ENCODE assay signal across 20 cellular contexts in genomic region chr14:93715279-93715927, GRCh38.
DNase-seq lines count a peak whose midpoint lies in the region; ATAC-seq and TF ChIP-seq lines count a peak whose summit lies in the region.
"Had no signal": no experiment of that assay in that cellular context is flagged by ENCODE, and none has a peak within 500 bp of the region (broad histone marks: within the 10 kb centered on the region; RNA-seq: fewer than 3 reads in every experiment).

No MANE protein-coding gene starts in this region.

- H3K36me3 Mint-ChIP-seq in type B pancreatic cell, result no peaks in the 10 kb centered on the region
- H3K36me3 Mint-ChIP-seq: IgD-negative memory B cell had no signal

- H3K14ac ChIP-seq in neuronal stem cell (ENCODE audit: low read length), result no peak overlapping the region

- no peak overlapping the region for H4K91ac ChIP-seq in neuronal stem cell (ENCODE audit: low read depth, low read length, poor library complexity)

- H3K36me3 ChIP-seq in right atrium auricular region, result no peaks in the 10 kb centered on the region
- H3K36me3 ChIP-seq in neuronal stem cell (replicated peaks in 1 of 2; ENCODE audit: control insufficient read depth in 2 of 2, insufficient read depth in 2 of 2, low read length in 2 of 2), result no peaks in the 10 kb centered on the region
- no peaks in the 10 kb centered on the region for H3K36me3 ChIP-seq in prostate gland
- H3K36me3 ChIP-seq: SJSA1 had no signal

- H3K4ac ChIP-seq in neuronal stem cell (ENCODE audit: low read length), result no peak overlapping the region

- ATAC-seq in right cardiac atrium, result no peak
- ATAC-seq: A549, HCT116 had no signal

- TF ChIP-seq CTCF in right atrium auricular region (IDR thresholded peaks at IDR 0.05) (no peak), type B pancreatic cell (conservative IDR thresholded peaks at IDR 0.05) (no peak), prostate gland (IDR thresholded peaks at IDR 0.05) (no peak)

- no peak overlapping the region for H3K23ac ChIP-seq in neuronal stem cell (ENCODE audit: low read depth, low read length, poor library complexity)

- DNase-seq in right atrium auricular region (ENCODE audit: low spot score) (peak; percentile 44), right cardiac atrium (no peak), ecto neural progenitor cell (ENCODE audit: low spot score) (peak; percentile 43), neuronal stem cell (ENCODE audit: low spot score) (no peak), type B pancreatic cell (ENCODE audit: extremely low spot score, unreplicated experiment) (no peak), iPS-NIHi7 (ENCODE audit: extremely low spot score) (no peak), prostate gland (ENCODE audit: low spot score) (no peak)
- DNase-seq in activated T-cell treated with anti-CD3 and anti-CD28 coated beads, Interleukin-2, amount 50 U/mL, for 1 hour, result no peak
- DNase-seq: DMS 273 treated with DMSO at 0.1 percent for 48 hours, GF-D8, NCI-H187, NCI-H2171, NCI-H446 treated with DMSO at 0.1 percent for 48 hours, NCI-H748 treated with DMSO at 0.1 percent for 48 hours, PC-9 had no signal

- H2AK5ac ChIP-seq in neuronal stem cell (ENCODE audit: low read depth, low read length), result peak overlapping the region; percentile 1

- no peak overlapping the region for H2AFZ ChIP-seq in neuronal stem cell (ENCODE audit: low read length)
- H2AFZ ChIP-seq: PC-9 had no signal

- H2BK120ac ChIP-seq in neuronal stem cell (ENCODE audit: low read depth, low read length), result peak overlapping the region; percentile 38

- no peak overlapping the region for H3K4me3 ChIP-seq in right atrium auricular region
- H3K4me3 ChIP-seq in right cardiac atrium (ENCODE audit: low read length), result no peak overlapping the region
- no peak overlapping the region for H3K4me3 ChIP-seq in neuronal stem cell (ENCODE audit: low read length in 2 of 2)
- H3K4me3 ChIP-seq in prostate gland, result no peak overlapping the region
- H3K4me3 ChIP-seq: A549, PC-9, SJSA1 had no signal

- no peak overlapping the region for H3K9ac ChIP-seq in neuronal stem cell (ENCODE audit: low read depth, low read length, poor library complexity)

- H3K27ac ChIP-seq in right atrium auricular region, result no peak overlapping the region
- H3K27ac ChIP-seq in right cardiac atrium (ENCODE audit: low read length), result no peak overlapping the region
- no peak overlapping the region for H3K27ac ChIP-seq in neuronal stem cell (replicated peaks; ENCODE audit: low read length)
- H3K27ac ChIP-seq in prostate gland, result no peak overlapping the region
- H3K27ac ChIP-seq: A549, C4-2B, PC-9, SJSA1 had no signal

- H3K4me2 ChIP-seq in neuronal stem cell (ENCODE audit: insufficient read depth, low read length, poor library complexity, severe bottlenecking), result no peak overlapping the region
- H3K4me2 ChIP-seq: A549, PC-9 had no signal

- H4K8ac ChIP-seq in neuronal stem cell (ENCODE audit: low read depth, low read length), result no peak overlapping the region

- peaks cover 16% of the 10 kb centered on the region for H3K27me3 Mint-ChIP-seq in type B pancreatic cell

- H2BK15ac ChIP-seq in neuronal stem cell (ENCODE audit: low read length), result peak overlapping the region; percentile 45

- no peak overlapping the region for H2BK12ac ChIP-seq in neuronal stem cell (ENCODE audit: low read length)

- H3K4me1 ChIP-seq in right atrium auricular region, result no peaks in the 10 kb centered on the region
- H3K4me1 ChIP-seq in right cardiac atrium (ENCODE audit: control insufficient read depth, insufficient read depth, low read length), result no peaks in the 10 kb centered on the region
- peaks cover 0 to 14% of the 10 kb centered on the region in 2 donors for H3K4me1 ChIP-seq in neuronal stem cell (ENCODE audit: control insufficient read depth in 2 of 2, insufficient read depth in 1 of 2, low read depth in 1 of 2, low read length in 2 of 2)
- H3K4me1 ChIP-seq in prostate gland (replicated peaks), result no peaks in the 10 kb centered on the region
- H3K4me1 ChIP-seq: A549, SJSA1 had no signal

- no peaks in the 10 kb centered on the region for H3K79me1 ChIP-seq in neuronal stem cell (ENCODE audit: low read depth, low read length)

- H3K18ac ChIP-seq in neuronal stem cell (ENCODE audit: low read length), result peak overlapping the region; percentile 49

- H3K9me3 ChIP-seq in right atrium auricular region (no peaks in the 10 kb centered on the region), right cardiac atrium (ENCODE audit: control insufficient read depth, low read length) (no peaks in the 10 kb centered on the region), neuronal stem cell (replicated peaks in 1 of 2; ENCODE audit: control insufficient read depth in 2 of 2, insufficient read depth in 1 of 2, low read depth in 1 of 2, low read length in 2 of 2) (no peaks in the 10 kb centered on the region), prostate gland (no peaks in the 10 kb centered on the region)
- H3K9me3 ChIP-seq: A549, SJSA1 had no signal

- peak overlapping the region; percentile 46 for H3K27ac Mint-ChIP-seq in type B pancreatic cell

- no peak for TF ChIP-seq POLR2A in prostate gland (IDR thresholded peaks at IDR 0.05)

- H2BK5ac ChIP-seq in neuronal stem cell (ENCODE audit: low read length), result no peak overlapping the region

- H3K9me3 Mint-ChIP-seq in type B pancreatic cell, result no peaks in the 10 kb centered on the region
- H3K9me3 Mint-ChIP-seq: IgD-negative memory B cell had no signal

- H3K4me3 Mint-ChIP-seq in type B pancreatic cell, result no peak overlapping the region
- H3K4me3 Mint-ChIP-seq: IgD-negative memory B cell had no signal

- WGBS in right cardiac atrium, result 66% methylated on average over 13 of the region's 13 CpGs
- WGBS in neuronal stem cell (ENCODE audit: extremely low coverage in 2 of 2, insufficient read length in 2 of 2, insufficient replicate concordance in 1 of 2), 2 donors, result no CpG with 5 or more reads among the region's 13 CpGs
- WGBS in prostate gland, result 55% methylated on average over 13 of the region's 13 CpGs

- intact Hi-C loops in right cardiac atrium (cut with DNase I) (no loop called here), prostate gland (cut with DNase I) (no loop called here)

- no peaks in the 10 kb centered on the region for H3K4me1 Mint-ChIP-seq in type B pancreatic cell (ENCODE audit: unreplicated experiment)

- H3K27me3 ChIP-seq in right atrium auricular region, result no peaks in the 10 kb centered on the region
- H3K27me3 ChIP-seq in right cardiac atrium (ENCODE audit: control insufficient read depth, insufficient read depth), result no peaks in the 10 kb centered on the region
- no peaks in the 10 kb centered on the region for H3K27me3 ChIP-seq in neuronal stem cell (ENCODE audit: control insufficient read depth in 3 of 3, insufficient read depth in 3 of 3, low read depth in 1 of 3, low read length in 3 of 3)
- no peaks in the 10 kb centered on the region for H3K27me3 ChIP-seq in prostate gland (replicated peaks; ENCODE audit: insufficient read depth)
- H3K27me3 ChIP-seq: SJSA1 had no signal

Comparison
In these comparisons a context has a peak if more than half of its experiments do, and no peak if none do; other contexts are left out.
1. DNase-seq: peak in right atrium auricular region (single experiment) and ecto neural progenitor cell (single experiment); none in right cardiac atrium (0 of 3), neuronal stem cell (single experiment), type B pancreatic cell (single experiment), iPS-NIHi7 (single experiment), activated T-cell treated with anti-CD3 and anti-CD28 coated beads, Interleukin-2, amount 50 U/mL, for 1 hour (single experiment) and prostate gland (single experiment).